ENCODE assay signal across 19 cellular contexts in genomic region chr13:29791508-29791907, GRCh38. TPM values are rescaled to one million over a fixed set of nuclear protein-coding genes. Genes with fewer than 3 reads are reported as not detected.
DNase-seq lines count a peak whose midpoint lies in the region; ATAC-seq, FAIRE-seq and TF ChIP-seq lines count a peak whose summit lies in the region.
"Had no signal": no experiment of that assay in that cellular context is flagged by ENCODE, and none has a peak within 500 bp of the region (broad histone marks: within the 10 kb centered on the region; RNA-seq: fewer than 3 reads in every experiment).

No MANE protein-coding gene starts in this region.

- H3K4me3 Mint-ChIP-seq in activated CD4-positive, alpha-beta T cell treated with anti-CD3 and anti-CD28 coated beads for 36 hours = no peak overlapping the region
- H3K4me3 Mint-ChIP-seq in CD4-positive, CD25-positive, alpha-beta regulatory T cell = peak overlapping the region in 1 of 4 donors; percentile 22
- H3K4me3 Mint-ChIP-seq in central memory CD8-positive, alpha-beta T cell = no peak overlapping the region
- H3K4me3 Mint-ChIP-seq: GM23338, IgD-negative memory B cell had no signal

- no peaks in the 10 kb centered on the region for H3K27me3 Mint-ChIP-seq in activated CD4-positive, alpha-beta T cell treated with anti-CD3 and anti-CD28 coated beads for 36 hours
- H3K27me3 Mint-ChIP-seq in CD4-positive, CD25-positive, alpha-beta regulatory T cell = no peaks in the 10 kb centered on the region
- H3K27me3 Mint-ChIP-seq in central memory CD8-positive, alpha-beta T cell = no peaks in the 10 kb centered on the region
- H3K27me3 Mint-ChIP-seq: CD4-positive, alpha-beta memory T cell; IgD-negative memory B cell had no signal

- intact Hi-C loops in activated CD4-positive, alpha-beta T cell treated with anti-CD3 and anti-CD28 coated beads for 36 hours (cut with DNase I, micrococcal nuclease) = loop anchor here in 1 of 2 experiments (1.0 kb wide), 1 partner anchor 8 kb away; no protein-coding TSS in a partner anchor
- intact Hi-C loops in pancreas (cut with DNase I) = no loop called here

- peaks cover 52% of the 10 kb centered on the region for H3K4me1 Mint-ChIP-seq in activated CD4-positive, alpha-beta T cell treated with anti-CD3 and anti-CD28 coated beads for 36 hours
- peaks cover 55 to 77% (median 57%) of the 10 kb centered on the region in 4 donors for H3K4me1 Mint-ChIP-seq in CD4-positive, CD25-positive, alpha-beta regulatory T cell
- peaks cover 56% of the 10 kb centered on the region for H3K4me1 Mint-ChIP-seq in central memory CD8-positive, alpha-beta T cell

- no peak for DNase-seq in activated CD4-positive, alpha-beta T cell treated with anti-CD3 and anti-CD28 coated beads for 36 hours
- DNase-seq in activated CD4-positive, alpha-beta T cell treated with anti-CD3 and anti-CD28 coated beads for 48 hours = no peak
- DNase-seq in CD4-positive, CD25-positive, alpha-beta regulatory T cell = no peak
- DNase-seq in central memory CD8-positive, alpha-beta T cell (ENCODE audit: low spot score in 2 of 2) = no peak
- DNase-seq in iPS-NIHi11 (ENCODE audit: low spot score) = no peak
- DNase-seq in pancreas = no peak
- no peak for DNase-seq in G401 (ENCODE audit: low spot score)
- DNase-seq: 8988T; BE2C; CD4-positive, alpha-beta memory T cell; Kasumi-1; NCI-H1105; NCI-H1694 treated with DMSO at 0.1 percent for 48 hours; NCI-H345; NCI-H526; SIG-M5 had no signal

- CTCF ChIA-PET in activated CD4-positive, alpha-beta T cell treated with anti-CD3 and anti-CD28 coated beads for 36 hours (lab: Charles Lee) = interaction anchor here (0.6 kb wide), 1 partner anchor 133 kb away, joined by 3 read pairs; no protein-coding TSS in a partner anchor

- no peak overlapping the region for H3K4me3 ChIP-seq in CD4-positive, CD25-positive, alpha-beta regulatory T cell (ENCODE audit: low read depth, low read length)
- no peak overlapping the region for H3K4me3 ChIP-seq in pancreas
- H3K4me3 ChIP-seq: GM23338 had no signal

- no peak overlapping the region for H3K27ac ChIP-seq in CD4-positive, CD25-positive, alpha-beta regulatory T cell (ENCODE audit: insufficient read depth, low read length, poor library complexity, severe bottlenecking)
- no peak overlapping the region for H3K27ac ChIP-seq in pancreas

- TF ChIP-seq CTCF in pancreas (IDR thresholded peaks at IDR 0.05) = no peak

- peaks cover 8% of the 10 kb centered on the region for H3K4me1 ChIP-seq in CD4-positive, CD25-positive, alpha-beta regulatory T cell (ENCODE audit: control insufficient read depth, insufficient read depth, low read length, poor library complexity, severe bottlenecking)
- peaks cover 5 to 55% (median 30%) of the 10 kb centered on the region in 3 donors for H3K4me1 ChIP-seq in pancreas
- H3K4me1 ChIP-seq: BE2C had no signal

- peak; percentile 94 for ATAC-seq in activated CD4-positive, alpha-beta T cell treated with anti-CD3 and anti-CD28 coated beads for 36 hours
- ATAC-seq in CD4-positive, CD25-positive, alpha-beta regulatory T cell (ENCODE audit: low read depth in 2 of 2) = no peak
- peak; percentile 46 for ATAC-seq in HG03175 (IDR thresholded peaks at IDR 0.05; ENCODE audit: unreplicated experiment)
- ATAC-seq in central memory CD8-positive, alpha-beta T cell (replicated peaks; ENCODE audit: extremely low read depth, poor library complexity, severe bottlenecking) = no peak
- ATAC-seq in pancreas = no peak
- ATAC-seq: GM23338 had no signal

- in situ Hi-C loops in G401 (cut with HindIII; ENCODE audit: low sequenced_read_pairs) = no loop called here

- no peak for FAIRE-seq in pancreas (lab: Jason Lieb, UNC)

- H3K27me3 ChIP-seq in CD4-positive, CD25-positive, alpha-beta regulatory T cell (ENCODE audit: control insufficient read depth, insufficient read depth, low read length) = no peaks in the 10 kb centered on the region
- no peaks in the 10 kb centered on the region for H3K27me3 ChIP-seq in pancreas
- H3K27me3 ChIP-seq: BE2C had no signal

- 65 to 68% methylated on average over 1 of the region's 1 CpG for WGBS in pancreas, 2 donors

- POLR2A ChIA-PET in activated CD4-positive, alpha-beta T cell treated with anti-CD3 and anti-CD28 coated beads for 36 hours (lab: Charles Lee) = no interaction called here

- H3K36me3 Mint-ChIP-seq in activated CD4-positive, alpha-beta T cell treated with anti-CD3 and anti-CD28 coated beads for 36 hours (ENCODE audit: low read depth) = peaks cover 1% of the 10 kb centered on the region
- no peaks in the 10 kb centered on the region for H3K36me3 Mint-ChIP-seq in CD4-positive, CD25-positive, alpha-beta regulatory T cell
- no peaks in the 10 kb centered on the region for H3K36me3 Mint-ChIP-seq in central memory CD8-positive, alpha-beta T cell (ENCODE audit: insufficient read depth)
- H3K36me3 Mint-ChIP-seq: CD4-positive, alpha-beta memory T cell had no signal

- no peaks in the 10 kb centered on the region for H3K36me3 ChIP-seq in CD4-positive, CD25-positive, alpha-beta regulatory T cell (ENCODE audit: control insufficient read depth, insufficient read depth, low read length)
- no peaks in the 10 kb centered on the region for H3K36me3 ChIP-seq in pancreas
- H3K36me3 ChIP-seq: BE2C had no signal

- no peaks in the 10 kb centered on the region for H3K9me3 ChIP-seq in CD4-positive, CD25-positive, alpha-beta regulatory T cell (ENCODE audit: control insufficient read depth in 2 of 2, low read length in 2 of 2)
- H3K9me3 ChIP-seq in pancreas = no peaks in the 10 kb centered on the region
- H3K9me3 ChIP-seq: BE2C had no signal

- no peak overlapping the region for H3K27ac Mint-ChIP-seq in activated CD4-positive, alpha-beta T cell treated with anti-CD3 and anti-CD28 coated beads for 36 hours
- peak overlapping the region in 2 of 3 donors; percentile 11 to 12 for H3K27ac Mint-ChIP-seq in CD4-positive, CD25-positive, alpha-beta regulatory T cell
- peak overlapping the region; percentile 44 for H3K27ac Mint-ChIP-seq in central memory CD8-positive, alpha-beta T cell (ENCODE audit: low read depth)
- H3K27ac Mint-ChIP-seq: CD4-positive, alpha-beta memory T cell; GM23338; IgD-negative memory B cell had no signal

- no peaks in the 10 kb centered on the region for H3K9me3 Mint-ChIP-seq in activated CD4-positive, alpha-beta T cell treated with anti-CD3 and anti-CD28 coated beads for 36 hours (ENCODE audit: low read depth)
- no peaks in the 10 kb centered on the region for H3K9me3 Mint-ChIP-seq in CD4-positive, CD25-positive, alpha-beta regulatory T cell
- H3K9me3 Mint-ChIP-seq in central memory CD8-positive, alpha-beta T cell = no peaks in the 10 kb centered on the region
- H3K9me3 Mint-ChIP-seq: CD4-positive, alpha-beta memory T cell; GM23338; IgD-negative memory B cell had no signal

RNA-seq across cellular contexts. Expression of gene UBL3, which starts 58.9 kb away (rescaled TPM):
- 10 to 100 TPM in 1 of 2 experiments, 1 to 10 TPM in 1; 9.1 to 10.7 TPM for total RNA-seq in activated CD4-positive, alpha-beta T cell treated with anti-CD3 and anti-CD28 coated beads for 36 hours
- 66.6 TPM for total RNA-seq in CD4-positive, CD25-positive, alpha-beta regulatory T cell
- 10 to 100 TPM; 64.6 to 85.0 (median 74.6) TPM for polyA plus RNA-seq in CD4-positive, CD25-positive, alpha-beta regulatory T cell
- 10 to 100 TPM; 18.8 to 31.5 (median 23.1) TPM for total RNA-seq in pancreas
- polyA plus RNA-seq in pancreas = 10 to 100 TPM in 1 of 2 donors, 1 to 10 TPM in 1; 9.7 to 25.9 TPM
- total RNA-seq in G401 (2014; rRNA removed; shearing (Covaris generic)) = 5.2 and 10.5 TPM in 2 replicates

Comparison
In these comparisons a context has a peak if more than half of its experiments do, and no peak if none do; other contexts are left out.
1. ATAC-seq: peak in activated CD4-positive, alpha-beta T cell treated with anti-CD3 and anti-CD28 coated beads for 36 hours (single experiment) and HG03175 (single experiment); none in CD4-positive, CD25-positive, alpha-beta regulatory T cell (0 of 2), central memory CD8-positive, alpha-beta T cell (single experiment) and pancreas (0 of 4).